Comparison of ENCODE assay signal across 27 cellular contexts in the genomic region with DNA sequence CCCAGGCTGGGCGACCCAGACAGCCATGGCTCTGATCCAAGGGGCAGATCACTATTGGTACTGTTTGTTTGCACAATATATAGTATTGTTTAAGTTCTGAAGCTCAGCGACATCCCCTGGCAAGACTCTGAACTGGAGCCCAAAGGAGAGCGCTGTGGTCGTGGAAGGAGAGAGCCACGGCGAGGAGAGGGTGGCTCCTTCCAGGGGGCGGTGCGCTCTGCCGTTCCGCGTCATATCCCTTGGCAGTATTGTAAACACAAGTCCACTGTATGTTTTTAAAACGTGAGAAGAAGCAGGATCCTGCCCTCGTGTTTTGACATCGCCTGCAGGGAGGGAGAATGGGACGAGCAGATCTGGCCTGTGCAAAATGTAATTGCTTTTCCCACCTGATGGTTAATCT.
A peak's percentile ranks its signal among the peaks of the same experiment; 100 is the strongest.
DNase-seq lines count a peak whose midpoint lies in the region; ATAC-seq, FAIRE-seq and TF ChIP-seq lines count a peak whose summit lies in the region.
"Had no signal": no experiment of that assay in that cellular context is flagged by ENCODE, and none has a peak within 500 bp of the region (broad histone marks: within the 10 kb centered on the region; RNA-seq: fewer than 3 reads in every experiment).

No MANE protein-coding gene starts in this region.

- H3K9ac ChIP-seq in IMR-90 (ENCODE audit: low read depth, low read length) (no peak overlapping the region), stomach smooth muscle (ENCODE audit: low read length in 2 of 2) (peak overlapping the region; percentile 42 to 82)

- no peak overlapping the region for H2AFZ ChIP-seq in IMR-90 (replicated peaks; ENCODE audit: low read length, poor library complexity)

- no peak for TF ChIP-seq CTCF in IMR-90 (conservative IDR thresholded peaks at IDR 0.05; ENCODE audit: low read depth, low read length)

- H3K23ac ChIP-seq in IMR-90 (ENCODE audit: low read depth, low read length), result no peak overlapping the region

- H4K5ac ChIP-seq in IMR-90 (ENCODE audit: low read depth, low read length), result no peak overlapping the region

- no peak overlapping the region for H2AK9ac ChIP-seq in IMR-90 (replicated peaks; ENCODE audit: low read depth, low read length, poor library complexity)

- no peak overlapping the region for H4K91ac ChIP-seq in IMR-90 (ENCODE audit: insufficient read depth, low read depth, low read length)

- H3K36me3 ChIP-seq in IMR-90 (ENCODE audit: control insufficient read depth, insufficient read depth, low read length), result no peaks in the 10 kb centered on the region
- H3K36me3 ChIP-seq in stomach smooth muscle (ENCODE audit: control insufficient read depth in 2 of 2, insufficient read depth in 2 of 2, low read length in 2 of 2), result no peaks in the 10 kb centered on the region
- H3K36me3 ChIP-seq: heart left ventricle, neutrophil, prostate gland, SJCRH30, upper lobe of left lung had no signal

- H3K27ac ChIP-seq in IMR-90 (ENCODE audit: insufficient read depth, low read length), result no peak overlapping the region
- peak overlapping the region; percentile 88 for H3K27ac ChIP-seq in stomach smooth muscle (ENCODE audit: low read length)
- H3K27ac ChIP-seq: dorsolateral prefrontal cortex, neutrophil, prostate gland, SJCRH30, skin epidermis, upper lobe of left lung had no signal

- H2BK5ac ChIP-seq in IMR-90 (ENCODE audit: low read depth, low read length, poor library complexity, severe bottlenecking), result no peak overlapping the region

- BruUV-seq in IMR-90 (replicated peaks; lab: Mats Ljungman, UMichigan), result no TSS peak

- no peak overlapping the region for H3K14ac ChIP-seq in IMR-90 (replicated peaks; ENCODE audit: low read depth, low read length)

- no peaks in the 10 kb centered on the region for H3K9me1 ChIP-seq in IMR-90 (ENCODE audit: insufficient read depth, low read length)

- no peak overlapping the region for H3K4ac ChIP-seq in IMR-90 (ENCODE audit: low read depth, low read length)

- H2AK5ac ChIP-seq in IMR-90 (ENCODE audit: low read depth, low read length), result no peak overlapping the region

- H3K79me1 ChIP-seq in IMR-90 (ENCODE audit: low read depth in 1 of 2, low read length in 2 of 2), result no peaks in the 10 kb centered on the region

- no peaks in the 10 kb centered on the region for H3K4me1 ChIP-seq in IMR-90 (ENCODE audit: control insufficient read depth, insufficient read depth, low read length)
- peaks cover 24% of the 10 kb centered on the region for H3K4me1 ChIP-seq in stomach smooth muscle (ENCODE audit: control insufficient read depth, insufficient read depth, low read length)
- H3K4me1 ChIP-seq: heart left ventricle, prostate gland, SJCRH30, upper lobe of left lung had no signal

- POLR2A ChIA-PET in IMR-90 (lab: Charles Lee; ENCODE audit: unreplicated experiment), result no interaction called here

- H3K56ac ChIP-seq in IMR-90 (ENCODE audit: extremely low read depth, insufficient read depth, low read length), result no peak overlapping the region

- WGBS in IMR-90 (ENCODE audit: extremely low coverage in 2 of 2, insufficient read length in 1 of 2), 2 experiments, result no CpG with 5 or more reads among the region's 15 CpGs

- dilution Hi-C loops in IMR-90 (cut with HindIII; ENCODE audit: low sequenced_read_pairs, unreplicated experiment), result no loop called here

- in situ Hi-C loops in IMR-90 (cut with MboI; ENCODE audit: low sequenced_read_pairs), result no loop called here

- CTCF ChIA-PET in IMR-90 (lab: Yijun Ruan, JAX), result no interaction called here

- no peak overlapping the region for H2BK20ac ChIP-seq in IMR-90 (ENCODE audit: low read depth, low read length)

- no peak overlapping the region for H3K18ac ChIP-seq in IMR-90 (ENCODE audit: low read depth, low read length)

- H3K9me3 ChIP-seq in IMR-90 (ENCODE audit: control insufficient read depth, insufficient read depth, low read length) (peaks cover 3% of the 10 kb centered on the region; the same call in 1 of the 2 replicates), stomach smooth muscle (ENCODE audit: control insufficient read depth in 2 of 2, low read length in 2 of 2) (peaks cover 8 to 11% of the 10 kb centered on the region in 2 donors)
- H3K9me3 ChIP-seq: neutrophil, prostate gland, SJCRH30 had no signal

- TF ChIP-seq RAD21 in IMR-90 (IDR thresholded peaks at IDR 0.05; ENCODE audit: low read length), result no peak

- no peaks in the 10 kb centered on the region for H4K20me1 ChIP-seq in IMR-90 (ENCODE audit: insufficient read depth, low read length)

- H3K4me2 ChIP-seq in IMR-90 (ENCODE audit: low read depth, low read length), result no peak overlapping the region

- intact Hi-C loops in IMR-90 (cut with micrococcal nuclease), result no loop called here

- FAIRE-seq in endometrium (lab: Jason Lieb, UNC), result peak; percentile 41
- FAIRE-seq: D721Med, RCC 7860 had no signal

- H2BK15ac ChIP-seq in IMR-90 (ENCODE audit: low read depth, low read length), result no peak overlapping the region

- H3K4me3 ChIP-seq in IMR-90 (ENCODE audit: insufficient read depth, low read depth, low read length) (no peak overlapping the region), stomach smooth muscle (ENCODE audit: low read length in 2 of 2) (peak overlapping the region; percentile 8 to 68)
- H3K4me3 ChIP-seq: dorsolateral prefrontal cortex, heart left ventricle, prostate gland, SJCRH30, skin epidermis, upper lobe of left lung had no signal

- DNase-seq in IMR-90 (peak; percentile 17), medulla oblongata (ENCODE audit: extremely low spot score) (peak; percentile 2), NCI-H526 treated with DMSO at 0.1 percent for 48 hours (lab: John Stamatoyannopoulos, UW) (no peak), NCI-H510A treated with DMSO at 0.1 percent for 48 hours (lab: John Stamatoyannopoulos, UW) (no peak)
- no peak for DNase-seq in central memory CD4-positive, alpha-beta T cell
- DNase-seq: activated CD4-positive, alpha-beta T cell treated with anti-CD3 and anti-CD28 coated beads, Interleukin-2, amount 50 U/mL, for 4 hours; activated CD4-positive, CD25-positive, alpha-beta regulatory T cell; activated naive CD4-positive, alpha-beta T cell; activated T-cell treated with anti-CD3 and anti-CD28 coated beads, Interleukin-2, amount 50 U/mL, for 72 hours; cerebellar nuclear complex; dorsolateral prefrontal cortex; heart left ventricle; Kasumi-1; left cardiac atrium; NCI-H187; NCI-H524 treated with DMSO at 0.1 percent for 48 hours; SJCRH30; stimulated activated naive CD8-positive, alpha-beta T cell treated with anti-CD3 and anti-CD28 coated beads, Interleukin-15, amount 100 ng/mL, for 72 hours; T-cell had no signal

- TF ChIP-seq POLR2A in IMR-90 (IDR thresholded peaks at IDR 0.05; ENCODE audit: low read depth, low read length), result no peak

- peak; percentile 70 for ATAC-seq in IMR-90 (ENCODE audit: low read depth)
- ATAC-seq: activated T-cell treated with anti-CD3 and anti-CD28 coated beads, Interleukin-2, amount 50 U/mL, for 72 hours; heart left ventricle; left cardiac atrium; stimulated activated naive CD8-positive, alpha-beta T cell treated with anti-CD3 and anti-CD28 coated beads, Interleukin-15, amount 100 ng/mL, for 72 hours; T-cell had no signal

- no peak overlapping the region for H2BK120ac ChIP-seq in IMR-90 (ENCODE audit: low read depth, low read length)

- no peak overlapping the region for H4K8ac ChIP-seq in IMR-90 (ENCODE audit: low read depth in 2 of 2, low read length in 2 of 2)

- H3K27me3 ChIP-seq in IMR-90 (ENCODE audit: control insufficient read depth, insufficient read depth, low read length) (no peaks in the 10 kb centered on the region), stomach smooth muscle (ENCODE audit: control insufficient read depth in 1 of 2, insufficient read depth in 2 of 2, low read length in 2 of 2) (no peaks in the 10 kb centered on the region)
- H3K27me3 ChIP-seq: dorsolateral prefrontal cortex, heart left ventricle, neutrophil, SJCRH30, upper lobe of left lung had no signal

TF ChIP-seq in IMR-90, 13 proteins besides CTCF, POLR2A, EP300 and RAD21:
- TF ChIP-seq, protein P1, sequence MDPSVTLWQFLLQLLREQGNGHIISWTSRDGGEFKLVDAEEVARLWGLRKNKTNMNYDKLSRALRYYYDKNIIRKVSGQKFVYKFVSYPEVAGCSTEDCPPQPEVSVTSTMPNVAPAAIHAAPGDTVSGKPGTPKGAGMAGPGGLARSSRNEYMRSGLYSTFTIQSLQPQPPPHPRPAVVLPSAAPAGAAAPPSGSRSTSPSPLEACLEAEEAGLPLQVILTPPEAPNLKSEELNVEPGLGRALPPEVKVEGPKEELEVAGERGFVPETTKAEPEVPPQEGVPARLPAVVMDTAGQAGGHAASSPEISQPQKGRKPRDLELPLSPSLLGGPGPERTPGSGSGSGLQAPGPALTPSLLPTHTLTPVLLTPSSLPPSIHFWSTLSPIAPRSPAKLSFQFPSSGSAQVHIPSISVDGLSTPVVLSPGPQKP (IDR thresholded peaks at IDR 0.05; ENCODE audit: borderline replicate concordance, low read depth, low read length), result no peak
- TF ChIP-seq BHLHE40 (IDR thresholded peaks at IDR 0.05; ENCODE audit: low read depth, low read length) (no peak), RFX5 (IDR thresholded peaks at IDR 0.05; ENCODE audit: low read depth, low read length) (no peak), CEBPB (IDR thresholded peaks at IDR 0.05; ENCODE audit: low read depth, low read length) (no peak), MAFK (IDR thresholded peaks at IDR 0.05; ENCODE audit: low read depth, low read length) (no peak), MXI1 (IDR thresholded peaks at IDR 0.05; ENCODE audit: borderline replicate concordance, low read depth, low read length) (no peak), SMC3 (IDR thresholded peaks at IDR 0.05; ENCODE audit: low read depth, low read length) (no peak), MAZ (IDR thresholded peaks at IDR 0.05; ENCODE audit: borderline replicate concordance, low read depth, low read length) (no peak), NFE2L2 (IDR thresholded peaks at IDR 0.05; ENCODE audit: low read depth, low read length) (no peak), RCOR1 (IDR thresholded peaks at IDR 0.05; ENCODE audit: insufficient replicate concordance, low read length) (no peak), FOS (IDR thresholded peaks at IDR 0.05; ENCODE audit: low read depth, low read length) (no peak), CHD1 (IDR thresholded peaks at IDR 0.05; ENCODE audit: low read depth, low read length) (no peak)
- TF ChIP-seq, protein P2, sequence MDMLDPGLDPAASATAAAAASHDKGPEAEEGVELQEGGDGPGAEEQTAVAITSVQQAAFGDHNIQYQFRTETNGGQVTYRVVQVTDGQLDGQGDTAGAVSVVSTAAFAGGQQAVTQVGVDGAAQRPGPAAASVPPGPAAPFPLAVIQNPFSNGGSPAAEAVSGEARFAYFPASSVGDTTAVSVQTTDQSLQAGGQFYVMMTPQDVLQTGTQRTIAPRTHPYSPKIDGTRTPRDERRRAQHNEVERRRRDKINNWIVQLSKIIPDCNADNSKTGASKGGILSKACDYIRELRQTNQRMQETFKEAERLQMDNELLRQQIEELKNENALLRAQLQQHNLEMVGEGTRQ (IDR thresholded peaks at IDR 0.05; ENCODE audit: low read depth, low read length), result no peak

Comparison
In these comparisons a context has a peak if more than half of its experiments do, and no peak if none do; other contexts are left out.
1. DNase-seq: peak in IMR-90 (single experiment) and medulla oblongata (single experiment); none in central memory CD4-positive, alpha-beta T cell (single experiment), NCI-H526 treated with DMSO at 0.1 percent for 48 hours (single experiment) and NCI-H510A treated with DMSO at 0.1 percent for 48 hours (single experiment).